In genomic region chr2:54977149-54977548, GRCh38 we compare ENCODE assay signal across 9 cellular contexts.
DNase-seq lines count a peak whose midpoint lies in the region; ATAC-seq and TF ChIP-seq lines count a peak whose summit lies in the region.
"Had no signal": no experiment of that assay in that cellular context is flagged by ENCODE, and none has a peak within 500 bp of the region (broad histone marks: within the 10 kb centered on the region; RNA-seq: fewer than 3 reads in every experiment).

No MANE protein-coding gene starts in this region.

- peaks cover 30% of the 10 kb centered on the region for H3K36me3 Mint-ChIP-seq in CD4-positive, CD25-positive, alpha-beta regulatory T cell
- peaks cover 13% of the 10 kb centered on the region for H3K36me3 Mint-ChIP-seq in activated T-helper 1 cell treated with anti-CD3 and anti-CD28 coated beads, Interleukin-12 subunit alpha, Interleukin-12 subunit beta, Interleukin-2, Interleukin-4 antibody, amounts not matched to agents 30 ng/mL and 10 ng/mL and 1 ng/mL, durations not matched to agents 14 hours and 24 hours and 36 hours (ENCODE audit: low read depth)
- peaks cover 24% of the 10 kb centered on the region for H3K36me3 Mint-ChIP-seq in activated naive CD4-positive, alpha-beta T cell treated with anti-CD3 and anti-CD28 coated beads for 36 hours (ENCODE audit: low read depth)

- peaks cover 11% of the 10 kb centered on the region for H3K4me1 ChIP-seq in CD4-positive, CD25-positive, alpha-beta regulatory T cell (ENCODE audit: control insufficient read depth, insufficient read depth, low read length, poor library complexity, severe bottlenecking)

- H3K27me3 Mint-ChIP-seq in CD4-positive, CD25-positive, alpha-beta regulatory T cell = no peaks in the 10 kb centered on the region
- no peaks in the 10 kb centered on the region for H3K27me3 Mint-ChIP-seq in activated T-helper 1 cell treated with anti-CD3 and anti-CD28 coated beads, Interleukin-12 subunit alpha, Interleukin-12 subunit beta, Interleukin-2, Interleukin-4 antibody, amounts not matched to agents 30 ng/mL and 10 ng/mL and 1 ng/mL, durations not matched to agents 14 hours and 24 hours and 36 hours (ENCODE audit: insufficient read depth)
- H3K27me3 Mint-ChIP-seq in activated naive CD4-positive, alpha-beta T cell treated with anti-CD3 and anti-CD28 coated beads for 36 hours (ENCODE audit: low read depth) = no peaks in the 10 kb centered on the region

- no peaks in the 10 kb centered on the region for H3K9me3 ChIP-seq in CD4-positive, CD25-positive, alpha-beta regulatory T cell (ENCODE audit: control insufficient read depth in 2 of 2, low read length in 2 of 2)

- H3K4me3 Mint-ChIP-seq in CD4-positive, CD25-positive, alpha-beta regulatory T cell = no peak overlapping the region
- H3K4me3 Mint-ChIP-seq in activated T-helper 1 cell treated with anti-CD3 and anti-CD28 coated beads, Interleukin-12 subunit alpha, Interleukin-12 subunit beta, Interleukin-2, Interleukin-4 antibody, amounts not matched to agents 30 ng/mL and 10 ng/mL and 1 ng/mL, durations not matched to agents 14 hours and 24 hours and 36 hours = no peak overlapping the region
- no peak overlapping the region for H3K4me3 Mint-ChIP-seq in activated naive CD4-positive, alpha-beta T cell treated with anti-CD3 and anti-CD28 coated beads for 36 hours

- TF ChIP-seq CTCF in fibroblast of villous mesenchyme (IDR thresholded peaks at IDR 0.05; ENCODE audit: insufficient read depth, low read depth, low read length) = no peak

- no peaks in the 10 kb centered on the region for H3K9me3 Mint-ChIP-seq in CD4-positive, CD25-positive, alpha-beta regulatory T cell
- H3K9me3 Mint-ChIP-seq in activated T-helper 1 cell treated with anti-CD3 and anti-CD28 coated beads, Interleukin-12 subunit alpha, Interleukin-12 subunit beta, Interleukin-2, Interleukin-4 antibody, amounts not matched to agents 30 ng/mL and 10 ng/mL and 1 ng/mL, durations not matched to agents 14 hours and 24 hours and 36 hours = no peaks in the 10 kb centered on the region
- no peaks in the 10 kb centered on the region for H3K9me3 Mint-ChIP-seq in activated naive CD4-positive, alpha-beta T cell treated with anti-CD3 and anti-CD28 coated beads for 36 hours

- intact Hi-C loops in activated T-helper 1 cell treated with anti-CD3 and anti-CD28 coated beads, Interleukin-12 subunit alpha, Interleukin-12 subunit beta, Interleukin-2, Interleukin-4 antibody, amounts not matched to agents 30 ng/mL and 10 ng/mL and 1 ng/mL, durations not matched to agents 14 hours and 24 hours and 36 hours (cut with micrococcal nuclease) = no loop called here
- intact Hi-C loops in activated naive CD4-positive, alpha-beta T cell treated with anti-CD3 and anti-CD28 coated beads for 36 hours (cut with micrococcal nuclease) = no loop called here

- ATAC-seq in CD4-positive, CD25-positive, alpha-beta regulatory T cell (ENCODE audit: low read depth in 2 of 2) = no peak
- ATAC-seq in GM19463 (IDR thresholded peaks at IDR 0.05; ENCODE audit: unreplicated experiment) (peak; percentile 96), HG03135 (IDR thresholded peaks at IDR 0.05; ENCODE audit: unreplicated experiment) (peak; percentile 78)

- H3K27ac Mint-ChIP-seq in CD4-positive, CD25-positive, alpha-beta regulatory T cell = peak overlapping the region; percentile 55 to 85 (median 83)
- H3K27ac Mint-ChIP-seq in activated T-helper 1 cell treated with anti-CD3 and anti-CD28 coated beads, Interleukin-12 subunit alpha, Interleukin-12 subunit beta, Interleukin-2, Interleukin-4 antibody, amounts not matched to agents 30 ng/mL and 10 ng/mL and 1 ng/mL, durations not matched to agents 14 hours and 24 hours and 36 hours = no peak overlapping the region
- no peak overlapping the region for H3K27ac Mint-ChIP-seq in activated naive CD4-positive, alpha-beta T cell treated with anti-CD3 and anti-CD28 coated beads for 36 hours

- H3K36me3 ChIP-seq in CD4-positive, CD25-positive, alpha-beta regulatory T cell (ENCODE audit: control insufficient read depth, insufficient read depth, low read length) = peaks cover 25% of the 10 kb centered on the region

- no peaks in the 10 kb centered on the region for H3K27me3 ChIP-seq in CD4-positive, CD25-positive, alpha-beta regulatory T cell (ENCODE audit: control insufficient read depth, insufficient read depth, low read length)

- CTCF ChIA-PET in activated naive CD4-positive, alpha-beta T cell treated with anti-CD3 and anti-CD28 coated beads for 36 hours (lab: Charles Lee) = interaction anchor here (0.6 kb wide), 1 partner anchor 197 kb away, joined by 5 read pairs; no protein-coding TSS in a partner anchor

- DNase-seq in CD4-positive, CD25-positive, alpha-beta regulatory T cell = no peak
- DNase-seq in fibroblast of villous mesenchyme (ENCODE audit: low read depth) = peak; percentile 38
- DNase-seq in activated T-helper 1 cell treated with anti-CD3 and anti-CD28 coated beads, Interleukin-12 subunit alpha, Interleukin-12 subunit beta, Interleukin-2, Interleukin-4 antibody, amounts not matched to agents 30 ng/mL and 10 ng/mL and 1 ng/mL, durations not matched to agents 14 hours and 24 hours and 36 hours (ENCODE audit: low spot score) = no peak
- DNase-seq in activated naive CD4-positive, alpha-beta T cell treated with anti-CD3 and anti-CD28 coated beads for 36 hours = no peak
- no peak for DNase-seq in activated effector memory CD4-positive, alpha-beta T cell treated with anti-CD3 and anti-CD28 coated beads, Interleukin-2, amount 50 U/mL, for 16 hours
- no peak for DNase-seq in iPS-NIHi7 (ENCODE audit: extremely low spot score)
- DNase-seq: SIG-M5 had no signal

- H3K27ac ChIP-seq in CD4-positive, CD25-positive, alpha-beta regulatory T cell (ENCODE audit: insufficient read depth, low read length, poor library complexity, severe bottlenecking) = no peak overlapping the region

- no peak overlapping the region for H3K4me3 ChIP-seq in CD4-positive, CD25-positive, alpha-beta regulatory T cell (ENCODE audit: low read depth, low read length)
- H3K4me3 ChIP-seq in fibroblast of villous mesenchyme (ENCODE audit: low read depth, low read length) = no peak overlapping the region

- peaks cover 29 to 60% (median 58%) of the 10 kb centered on the region in 4 donors for H3K4me1 Mint-ChIP-seq in CD4-positive, CD25-positive, alpha-beta regulatory T cell
- H3K4me1 Mint-ChIP-seq in activated T-helper 1 cell treated with anti-CD3 and anti-CD28 coated beads, Interleukin-12 subunit alpha, Interleukin-12 subunit beta, Interleukin-2, Interleukin-4 antibody, amounts not matched to agents 30 ng/mL and 10 ng/mL and 1 ng/mL, durations not matched to agents 14 hours and 24 hours and 36 hours (ENCODE audit: low read depth) = peaks cover 17% of the 10 kb centered on the region
- H3K4me1 Mint-ChIP-seq in activated naive CD4-positive, alpha-beta T cell treated with anti-CD3 and anti-CD28 coated beads for 36 hours (ENCODE audit: low read depth) = peaks cover 30% of the 10 kb centered on the region

Comparison
In these comparisons a context has a peak if more than half of its experiments do, and no peak if none do; other contexts are left out.
1. ATAC-seq: peak in GM19463 (single experiment) and HG03135 (single experiment); none in CD4-positive, CD25-positive, alpha-beta regulatory T cell (0 of 2).
2. H3K27ac Mint-ChIP-seq: peak in CD4-positive, CD25-positive, alpha-beta regulatory T cell (3 of 3); none in activated T-helper 1 cell treated with anti-CD3 and anti-CD28 coated beads, Interleukin-12 subunit alpha, Interleukin-12 subunit beta, Interleukin-2, Interleukin-4 antibody, amounts not matched to agents 30 ng/mL and 10 ng/mL and 1 ng/mL, durations not matched to agents 14 hours and 24 hours and 36 hours (single experiment) and activated naive CD4-positive, alpha-beta T cell treated with anti-CD3 and anti-CD28 coated beads for 36 hours (single experiment).